Comparison of ENCODE assay signal across 25 cellular contexts in the genomic region with DNA sequence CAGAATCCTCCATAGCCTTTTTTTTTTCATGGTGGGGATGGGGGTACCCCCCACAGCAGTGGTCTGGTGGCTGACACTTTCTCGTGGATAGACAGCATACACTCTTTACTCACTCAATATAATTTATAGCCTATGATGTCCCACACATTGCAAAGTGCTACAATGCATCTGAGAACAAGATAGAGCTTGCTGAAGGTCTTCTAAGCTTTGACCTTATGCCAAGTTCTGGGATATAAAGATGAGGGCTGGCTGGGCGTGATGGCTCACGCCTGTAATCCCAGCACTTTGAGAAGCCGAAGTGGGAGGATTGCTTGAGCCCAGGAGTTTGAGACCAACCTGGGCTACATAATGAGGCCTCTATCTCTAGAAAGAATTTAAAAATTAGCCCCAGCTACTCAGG.
"Had no signal": no experiment of that assay in that cellular context is flagged by ENCODE, and none has a peak within 500 bp of the region (broad histone marks: within the 10 kb centered on the region; RNA-seq: fewer than 3 reads in every experiment).

No MANE protein-coding gene starts in this region.

- DNase-seq: activated CD4-positive, alpha-beta T cell treated with anti-CD3 and anti-CD28 coated beads for 4 hours; activated CD4-positive, alpha-beta T cell treated with anti-CD3 and anti-CD28 coated beads, Interleukin-2, amount 50 U/mL, for 4 hours; activated naive CD4-positive, alpha-beta T cell treated with Interleukin-2 at 50 U/mL for 16 hours; activated T-cell treated with anti-CD3 and anti-CD28 coated beads for 4 hours; activated T-cell treated with anti-CD3 and anti-CD28 coated beads, Interleukin-2, amount 50 U/mL, for 72 hours; aorta; body of pancreas; caudate nucleus; cortex of kidney; effector memory CD8-positive, alpha-beta T cell; esophagus squamous epithelium; midbrain; naive thymus-derived CD4-positive, alpha-beta T cell; stimulated activated CD4-positive, alpha-beta T cell treated with anti-CD3 and anti-CD28 coated beads, Interleukin-15, amount 100 ng/mL, for 24 hours; stimulated activated CD4-positive, alpha-beta T cell treated with anti-CD3 and anti-CD28 coated beads, Interleukin-2, amount 100 ng/mL, for 24 hours; stimulated activated naive B cell treated with anti-CD40 and anti-IgM and Interleukin-4, amounts not matched to agents 10 μg/mL and 1 μg/mL and 100 μg/mL, for 72 hours; stomach; T-helper 1 cell; tibial artery had no signal

- H3K4me3 ChIP-seq: body of pancreas, esophagus squamous epithelium, right atrium auricular region, stomach, tibial artery had no signal

- H3K36me3 Mint-ChIP-seq: activated naive CD8-positive, alpha-beta T cell; memory B cell; naive thymus-derived CD4-positive, alpha-beta T cell; stimulated activated naive B cell treated with anti-CD40 and anti-IgM and Interleukin-4, amounts not matched to agents 10 μg/mL and 1 μg/mL and 100 μg/mL, for 72 hours had no signal

- H3K27ac Mint-ChIP-seq: activated naive CD8-positive, alpha-beta T cell; activated T-cell treated with anti-CD3 and anti-CD28 coated beads, Interleukin-2, amount 50 U/mL, for 72 hours; effector memory CD8-positive, alpha-beta T cell; memory B cell; naive thymus-derived CD4-positive, alpha-beta T cell; stimulated activated naive B cell treated with anti-CD40 and anti-IgM and Interleukin-4, amounts not matched to agents 10 μg/mL and 1 μg/mL and 100 μg/mL, for 72 hours had no signal

- H3K4me3 Mint-ChIP-seq: activated naive CD8-positive, alpha-beta T cell; activated T-cell treated with anti-CD3 and anti-CD28 coated beads, Interleukin-2, amount 50 U/mL, for 72 hours; effector memory CD8-positive, alpha-beta T cell; memory B cell; naive thymus-derived CD4-positive, alpha-beta T cell; stimulated activated naive B cell treated with anti-CD40 and anti-IgM and Interleukin-4, amounts not matched to agents 10 μg/mL and 1 μg/mL and 100 μg/mL, for 72 hours had no signal

- ATAC-seq: activated T-cell treated with anti-CD3 and anti-CD28 coated beads, Interleukin-2, amount 50 U/mL, for 72 hours; body of pancreas; effector memory CD8-positive, alpha-beta T cell; naive thymus-derived CD4-positive, alpha-beta T cell; stimulated activated naive B cell treated with anti-CD40 and anti-IgM and Interleukin-4, amounts not matched to agents 10 μg/mL and 1 μg/mL and 100 μg/mL, for 72 hours had no signal

- H3K9me3 Mint-ChIP-seq: activated T-cell treated with anti-CD3 and anti-CD28 coated beads, Interleukin-2, amount 50 U/mL, for 72 hours; effector memory CD8-positive, alpha-beta T cell; memory B cell; naive thymus-derived CD4-positive, alpha-beta T cell; stimulated activated naive B cell treated with anti-CD40 and anti-IgM and Interleukin-4, amounts not matched to agents 10 μg/mL and 1 μg/mL and 100 μg/mL, for 72 hours had no signal

- H3K36me3 ChIP-seq: esophagus squamous epithelium, right atrium auricular region, stomach, tibial artery had no signal

- H3K27me3 Mint-ChIP-seq: activated naive CD8-positive, alpha-beta T cell; effector memory CD8-positive, alpha-beta T cell; memory B cell; naive thymus-derived CD4-positive, alpha-beta T cell; stimulated activated naive B cell treated with anti-CD40 and anti-IgM and Interleukin-4, amounts not matched to agents 10 μg/mL and 1 μg/mL and 100 μg/mL, for 72 hours had no signal

- H3K27me3 ChIP-seq: body of pancreas, esophagus squamous epithelium, right atrium auricular region, stomach, tibial artery had no signal

- FAIRE-seq: frontal cortex, TTC549 had no signal

- H3K4me1 ChIP-seq: body of pancreas had no signal

- H3K9me3 ChIP-seq: body of pancreas, esophagus squamous epithelium, right atrium auricular region, stomach, tibial artery had no signal

- H3K27ac ChIP-seq: body of pancreas, tibial artery, VCaP had no signal
